1 cellular context compared by ENCODE assay signal in the genomic region with DNA sequence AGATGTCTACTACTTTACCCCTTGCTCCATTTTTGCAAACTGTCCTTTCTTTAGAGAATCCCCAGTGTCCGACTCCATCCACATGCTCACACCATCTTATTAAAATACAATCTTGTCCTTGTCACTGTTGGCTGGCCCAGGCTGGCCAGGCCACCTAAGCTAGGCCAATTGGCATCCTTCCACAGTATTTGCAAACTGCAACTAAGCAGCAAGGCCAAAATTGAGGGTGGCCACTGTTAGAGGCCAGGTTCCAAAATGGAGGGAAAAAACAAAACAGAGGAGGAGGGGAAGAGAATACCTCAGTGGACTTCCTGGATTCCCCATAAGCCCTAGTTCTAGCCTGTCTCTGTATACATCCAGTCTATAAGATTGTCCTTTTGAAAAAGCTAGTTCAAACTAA.
A peak's percentile ranks its signal among the peaks of the same experiment; 100 is the strongest.
TF ChIP-seq lines count a peak whose summit lies in the region.

No MANE protein-coding gene starts in this region.

TF ChIP-seq in K562, 482 proteins besides CTCF, POLR2A, EP300 and RAD21:
- TF ChIP-seq RBFOX2 (IDR thresholded peaks at IDR 0.05; ENCODE audit: low read depth, low read length) (0 out of 2 replicates have a peak, but pooled peaks have one; percentile 23), MAFG (tag; conservative IDR thresholded peaks at IDR 0.05) (no peak)
